11 cellular contexts compared by ENCODE assay signal in the genomic region with DNA sequence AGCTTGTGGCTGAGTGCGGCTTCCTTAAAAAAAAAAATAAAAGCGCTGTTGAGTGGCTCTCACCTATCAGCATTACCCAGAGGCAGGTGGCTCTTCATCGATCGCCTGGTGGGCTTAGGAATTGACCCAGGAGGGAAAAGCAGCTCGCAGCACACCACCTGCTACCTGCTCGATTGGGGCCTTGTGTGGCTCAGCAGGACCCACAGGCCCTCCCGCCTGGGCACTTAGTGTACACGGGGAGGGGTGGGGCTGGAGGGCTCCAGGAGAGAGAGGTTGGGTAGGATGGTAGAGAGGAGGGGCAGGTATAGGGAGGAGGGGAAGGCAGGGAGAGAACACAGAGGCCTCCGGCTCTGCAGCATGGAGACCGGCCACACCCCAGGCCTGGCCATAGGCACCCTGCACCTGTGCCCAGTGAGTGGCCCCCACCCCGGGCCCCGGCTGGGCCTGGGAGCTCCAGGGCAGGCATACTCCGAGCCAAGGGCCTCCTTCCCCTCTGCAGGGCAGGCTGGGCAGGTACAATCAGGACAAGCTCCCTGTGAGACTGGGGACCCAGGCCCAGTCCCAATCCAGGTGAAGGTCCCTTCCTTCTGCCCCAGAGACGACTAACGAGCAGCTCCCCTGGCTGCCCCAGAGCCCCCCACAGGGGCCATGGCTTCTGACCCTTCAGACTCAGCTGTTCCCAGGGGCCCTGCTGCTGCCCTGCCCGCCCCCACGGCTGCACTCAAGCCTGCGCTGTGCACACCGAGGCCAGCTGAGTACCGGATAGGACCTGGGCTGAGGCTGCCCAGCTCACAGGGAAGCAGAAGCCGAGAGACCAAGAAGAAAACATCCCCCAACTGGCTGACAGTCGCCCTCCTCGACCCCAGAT.
DNase-seq lines count a peak whose midpoint lies in the region; ATAC-seq and TF ChIP-seq lines count a peak whose summit lies in the region.
"Had no signal": no experiment of that assay in that cellular context is flagged by ENCODE, and none has a peak within 500 bp of the region (broad histone marks: within the 10 kb centered on the region; RNA-seq: fewer than 3 reads in every experiment).

No MANE protein-coding gene starts in this region.

- no peak for TF ChIP-seq CTCF in heart left ventricle (IDR thresholded peaks at IDR 0.05)

- H3K4me3 ChIP-seq in heart left ventricle = no peak overlapping the region
- H3K4me3 ChIP-seq: esophagus squamous epithelium had no signal

- no peaks in the 10 kb centered on the region for H3K36me3 ChIP-seq in heart left ventricle

- ATAC-seq in heart left ventricle (peak in 3 of 4 donors; percentile 14 to 58 (median 31)), Right ventricle myocardium inferior (no peak), memory B cell (ENCODE audit: low read depth) (no peak), GM19463 (IDR thresholded peaks at IDR 0.05; ENCODE audit: unreplicated experiment) (no peak), HG02852 (IDR thresholded peaks at IDR 0.05; ENCODE audit: unreplicated experiment) (no peak)

- no peaks in the 10 kb centered on the region for H3K27me3 Mint-ChIP-seq in memory B cell

- intact Hi-C loops in heart left ventricle (cut with DNase I) = no loop called here
- intact Hi-C loops in Right ventricle myocardium inferior (cut with DNase I) = no loop called here

- H3K4me3 Mint-ChIP-seq in memory B cell = no peak overlapping the region

- DNase-seq in heart left ventricle = no peak
- no peak for DNase-seq in Right ventricle myocardium inferior (ENCODE audit: missing footprints)
- peak; percentile 47 to 83 for DNase-seq in NCI-H524 (lab: John Stamatoyannopoulos, UW)
- DNase-seq in memory B cell (ENCODE audit: low spot score in 2 of 2) = no peak
- DNase-seq in foreskin melanocyte = no peak
- no peak for DNase-seq in activated CD4-positive, alpha-beta T cell treated with anti-CD3 and anti-CD28 coated beads, Interleukin-2, amount 50 U/mL, for 48 hours
- DNase-seq: esophagus squamous epithelium; mammary epithelial cell; stimulated activated CD8-positive, alpha-beta memory T cell treated with anti-CD3 and anti-CD28 coated beads, Interleukin-4, amount 100 ng/mL, for 48 hours had no signal

- H3K9me3 ChIP-seq in heart left ventricle = peaks cover 0 to 24% (median 6%) of the 10 kb centered on the region in 12 donors
- H3K9me3 ChIP-seq: esophagus squamous epithelium had no signal

- peaks cover 3% of the 10 kb centered on the region for H3K36me3 Mint-ChIP-seq in memory B cell

- peaks cover 2% of the 10 kb centered on the region for H3K9me3 Mint-ChIP-seq in memory B cell

- peaks cover 0 to 4% (median 0%) of the 10 kb centered on the region in 12 donors for H3K4me1 ChIP-seq in heart left ventricle

- TF ChIP-seq POLR2A in heart left ventricle (IDR thresholded peaks at IDR 0.05) = no peak

- H3K27me3 ChIP-seq in heart left ventricle = no peaks in the 10 kb centered on the region
- H3K27me3 ChIP-seq: esophagus squamous epithelium had no signal

- H3K27ac ChIP-seq in heart left ventricle = no peak overlapping the region
- H3K27ac ChIP-seq: esophagus squamous epithelium had no signal

- peaks cover 8% of the 10 kb centered on the region for H3K4me1 Mint-ChIP-seq in memory B cell

- peak overlapping the region; percentile 12 for H3K27ac Mint-ChIP-seq in memory B cell

- 70 to 84% (median 76%) methylated on average over 16 to 22 of the region's 23 CpGs for WGBS in heart left ventricle, 4 donors

Comparison
In these comparisons a context has a peak if more than half of its experiments do, and no peak if none do; other contexts are left out.
1. ATAC-seq: peak in heart left ventricle (3 of 4); none in Right ventricle myocardium inferior (single experiment), memory B cell (single experiment), GM19463 (single experiment) and HG02852 (single experiment).
2. DNase-seq: peak in NCI-H524 (2 of 2); none in heart left ventricle (0 of 5), Right ventricle myocardium inferior (single experiment), memory B cell (0 of 2), foreskin melanocyte (single experiment) and activated CD4-positive, alpha-beta T cell treated with anti-CD3 and anti-CD28 coated beads, Interleukin-2, amount 50 U/mL, for 48 hours (0 of 2).